ENCODE assay signal across 8 cellular contexts in genomic region chr20:2005831-2006426, GRCh38. TPM values are rescaled to one million over a fixed set of nuclear protein-coding genes. Genes with fewer than 3 reads are reported as not detected.
DNase-seq lines count a peak whose midpoint lies in the region; ATAC-seq and TF ChIP-seq lines count a peak whose summit lies in the region.

No MANE protein-coding gene starts in this region.

- DNase-seq in COLO829 (ENCODE audit: low spot score), result peak; percentile 58
- DNase-seq in LHCN-M2 (ENCODE audit: low read depth), result peak; percentile 54
- peak; percentile 78 for DNase-seq in activated CD4-positive, alpha-beta T cell treated with anti-CD3 and anti-CD28 coated beads for 48 hours
- peak; percentile 74 for DNase-seq in colonic mucosa
- DNase-seq in lower lobe of right lung, result peak; percentile 75
- peak; percentile 18 for DNase-seq in stimulated activated CD8-positive, alpha-beta memory T cell treated with anti-CD3 and anti-CD28 coated beads, Interleukin-15, amount 100 ng/mL, for 24 hours (ENCODE audit: low read depth)
- no peak for DNase-seq in NCI-H1417 (lab: John Stamatoyannopoulos, UW)

- TF ChIP-seq CTCF in colonic mucosa (IDR thresholded peaks at IDR 0.05) (no peak), lower lobe of right lung (IDR thresholded peaks at IDR 0.05) (no peak)

- H3K4me3 ChIP-seq in colonic mucosa, result no peak overlapping the region
- H3K4me3 ChIP-seq in lower lobe of right lung, result no peak overlapping the region

- intact Hi-C loops in colonic mucosa (cut with DNase I) (loop anchor here (2.0 kb wide), 1 partner anchor 167 kb away; no protein-coding TSS in a partner anchor), lower lobe of right lung (cut with DNase I) (no loop called here)

- H3K9me3 ChIP-seq in colonic mucosa (no peaks in the 10 kb centered on the region), lower lobe of right lung (no peaks in the 10 kb centered on the region)

- ATAC-seq in lower lobe of right lung (peak in 1 of 2 donors; percentile 61), GM19324 (IDR thresholded peaks at IDR 0.05; ENCODE audit: low FRiP score, unreplicated experiment) (no peak)

- H3K4me1 ChIP-seq in colonic mucosa (no peaks in the 10 kb centered on the region), lower lobe of right lung (no peaks in the 10 kb centered on the region)

- no peak overlapping the region for H3K9ac ChIP-seq in colonic mucosa (ENCODE audit: low read depth in 2 of 2, low read length in 2 of 2)

- H3K36me3 ChIP-seq in colonic mucosa (no peaks in the 10 kb centered on the region), lower lobe of right lung (no peaks in the 10 kb centered on the region)

- H3K27me3 ChIP-seq in colonic mucosa, result no peaks in the 10 kb centered on the region
- peaks cover 61% of the 10 kb centered on the region for H3K27me3 ChIP-seq in lower lobe of right lung (ENCODE audit: low read depth)

- H3K27ac ChIP-seq in colonic mucosa (no peak overlapping the region), lower lobe of right lung (no peak overlapping the region)

RNA-seq across cellular contexts. Expression of gene PDYN, which starts 12.1 kb away (rescaled TPM):
- total RNA-seq in LHCN-M2 (2014; rRNA removed) (not detected in 2 replicates), colonic mucosa (not detected), lower lobe of right lung (not detected)
- polyA plus RNA-seq in LHCN-M2 (2012), result not detected

Comparison
In these comparisons a context has a peak if more than half of its experiments do, and no peak if none do; other contexts are left out.
1. DNase-seq: peak in COLO829 (single experiment), LHCN-M2 (single experiment), activated CD4-positive, alpha-beta T cell treated with anti-CD3 and anti-CD28 coated beads for 48 hours (single experiment), colonic mucosa (single experiment), lower lobe of right lung (single experiment) and stimulated activated CD8-positive, alpha-beta memory T cell treated with anti-CD3 and anti-CD28 coated beads, Interleukin-15, amount 100 ng/mL, for 24 hours (single experiment); none in NCI-H1417 (0 of 3).